Comparison of ENCODE assay signal across 8 cellular contexts in genomic region chr3:11185564-11186317, GRCh38. TPM values are rescaled to one million over a fixed set of nuclear protein-coding genes. Genes with fewer than 3 reads are reported as not detected.
DNase-seq lines count a peak whose midpoint lies in the region; ATAC-seq and TF ChIP-seq lines count a peak whose summit lies in the region.

No MANE protein-coding gene starts in this region.

- ATAC-seq in heart right ventricle = peak; percentile 95 to 99 (median 97)
- ATAC-seq in GM19452 (IDR thresholded peaks at IDR 0.05; ENCODE audit: unreplicated experiment) = no peak
- no peak for ATAC-seq in GM19324 (IDR thresholded peaks at IDR 0.05; ENCODE audit: low FRiP score, unreplicated experiment)

- H3K9me3 ChIP-seq in heart right ventricle (no peaks in the 10 kb centered on the region), sigmoid colon (no peaks in the 10 kb centered on the region), spleen (no peaks in the 10 kb centered on the region)

- peaks cover 0 to 4% (median 0%) of the 10 kb centered on the region in 9 donors for H3K36me3 ChIP-seq in heart right ventricle
- no peaks in the 10 kb centered on the region for H3K36me3 ChIP-seq in sigmoid colon
- no peaks in the 10 kb centered on the region for H3K36me3 ChIP-seq in spleen

- TF ChIP-seq CTCF in heart right ventricle (IDR thresholded peaks at IDR 0.05) (peak in 3 of 9 donors; percentile 11 to 20 (median 18)), sigmoid colon (IDR thresholded peaks at IDR 0.05) (no peak), spleen (IDR thresholded peaks at IDR 0.05 in 8 of 11, conservative IDR thresholded peaks at IDR 0.05 in 3 of 11) (no peak)

- peak overlapping the region in 1 of 10 donors; percentile 11 for H3K4me3 ChIP-seq in heart right ventricle
- peak overlapping the region in 1 of 4 donors; percentile 7 for H3K4me3 ChIP-seq in sigmoid colon
- no peak overlapping the region for H3K4me3 ChIP-seq in spleen

- H3K4me1 ChIP-seq in heart right ventricle (peaks cover 3 to 29% (median 23%) of the 10 kb centered on the region in 9 donors), sigmoid colon (peaks cover 0 to 29% (median 24%) of the 10 kb centered on the region in 4 donors), spleen (peaks cover 0 to 12% (median 0%) of the 10 kb centered on the region in 6 donors)

- DNase-seq in GM04503 (ENCODE audit: low read depth) (peak; percentile 91), amniotic epithelial cell (ENCODE audit: low read depth) (peak; percentile 89), heart right ventricle (peak; percentile 56 to 84), sigmoid colon (peak; percentile 92), inferior parietal cortex (ENCODE audit: extremely low spot score) (no peak), spleen (no peak)

- H3K27ac ChIP-seq in heart right ventricle (peak overlapping the region in 9 of 10 donors; percentile 15 to 73 (median 39)), sigmoid colon (peak overlapping the region; percentile 54 to 77 (median 69)), spleen (no peak overlapping the region)

- 19 to 23% methylated on average over 13 of the region's 13 CpGs for WGBS in heart right ventricle, 2 donors
- WGBS in sigmoid colon, 2 donors = 19 to 50% methylated on average over 13 of the region's 13 CpGs
- WGBS in spleen, 5 donors = 60 to 73% (median 70%) methylated on average over 13 of the region's 13 CpGs

- H3K27me3 ChIP-seq in heart right ventricle = no peaks in the 10 kb centered on the region
- H3K27me3 ChIP-seq in sigmoid colon = no peaks in the 10 kb centered on the region
- H3K27me3 ChIP-seq in spleen (replicated peaks in 1 of 7) = peaks cover 0 to 24% (median 0%) of the 10 kb centered on the region in 7 donors

- intact Hi-C loops in heart right ventricle (cut with DNase I) = no loop called here
- intact Hi-C loops in sigmoid colon (cut with DNase I) = loop anchor here (5.0 kb wide), 1 partner anchor 87 kb away; the partner anchor contains the start of gene ATG7
- intact Hi-C loops in spleen (cut with DNase I; ENCODE audit: low total_unique reads) = no loop called here

- TF ChIP-seq POLR2A in sigmoid colon (IDR thresholded peaks at IDR 0.05) (no peak), spleen (IDR thresholded peaks at IDR 0.05) (no peak)

- peak in 2 of 4 donors; percentile 65 to 77 for TF ChIP-seq EP300 in sigmoid colon (IDR thresholded peaks at IDR 0.05)

RNA-seq across cellular contexts. Expression of gene HRH1, which starts 31.4 kb away (rescaled TPM):
- total RNA-seq in heart right ventricle (1 to 10 TPM in 8 of 10 donors, under 1 TPM in 2; 0.57 to 3.1 (median 1.5) TPM), sigmoid colon (10 to 100 TPM in 1 of 4 donors, 1 to 10 TPM in 3; 3.9 to 57.3 (median 4.6) TPM), spleen (1 to 10 TPM in 6 of 7 donors, under 1 TPM in 1; 0.92 to 4.4 (median 2.4) TPM)
- polyA plus RNA-seq in heart right ventricle (under 1 TPM; 0.74 to 0.80 TPM), sigmoid colon (1 to 10 TPM; 1.8 to 8.3 (median 2.8) TPM), spleen (under 1 TPM; 0.15 to 0.42 (median 0.29) TPM)

Comparison
In these comparisons a context has a peak if more than half of its experiments do, and no peak if none do; other contexts are left out.
1. DNase-seq: peak in GM04503 (single experiment), amniotic epithelial cell (single experiment), heart right ventricle (2 of 2) and sigmoid colon (single experiment); none in inferior parietal cortex (single experiment) and spleen (single experiment).
2. ATAC-seq: peak in heart right ventricle (8 of 8); none in GM19452 (single experiment) and GM19324 (single experiment).
3. H3K27ac ChIP-seq: peak in heart right ventricle (9 of 10) and sigmoid colon (4 of 4); none in spleen (0 of 8).